Comparison of ENCODE assay signal across 13 cellular contexts in the genomic region with DNA sequence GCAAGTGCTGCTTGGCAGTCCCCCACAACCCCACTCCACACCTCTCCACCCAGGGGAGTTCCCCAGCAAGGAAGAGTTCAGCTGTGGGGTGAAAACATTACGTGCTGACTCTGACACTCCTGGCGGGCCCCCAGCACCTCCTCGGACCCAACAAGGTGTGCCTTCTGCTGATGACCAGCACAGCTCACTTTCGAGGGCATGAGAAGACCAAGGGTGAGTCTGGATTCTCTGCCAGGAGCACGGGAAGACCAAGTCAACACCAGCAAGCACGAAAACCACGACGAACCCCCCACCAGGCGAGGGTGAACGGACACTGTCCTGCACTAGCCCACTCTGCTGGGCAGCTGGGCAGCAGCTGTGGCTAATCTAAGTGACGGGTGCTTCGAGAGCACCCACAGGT. TPM values are rescaled to one million over a fixed set of nuclear protein-coding genes. Genes with fewer than 3 reads are reported as not detected.
A peak's percentile ranks its signal among the peaks of the same experiment; 100 is the strongest.
DNase-seq lines count a peak whose midpoint lies in the region; ATAC-seq, FAIRE-seq and TF ChIP-seq lines count a peak whose summit lies in the region.
"Had no signal": no experiment of that assay in that cellular context is flagged by ENCODE, and none has a peak within 500 bp of the region (broad histone marks: within the 10 kb centered on the region; RNA-seq: fewer than 3 reads in every experiment).

No MANE protein-coding gene starts in this region.

- TF ChIP-seq EP300 in HepG2 (IDR thresholded peaks at IDR 0.05; ENCODE audit: low read depth in 2 of 2, low read length in 2 of 2) (no peak), HepG2 (CRISPR knock-in tag; IDR thresholded peaks at IDR 0.05; ENCODE audit: borderline replicate concordance) (no peak)

- no peaks in the 10 kb centered on the region for H3K9me3 Mint-ChIP-seq in GM23338
- no peaks in the 10 kb centered on the region for H3K9me3 Mint-ChIP-seq in activated CD8-positive, alpha-beta T cell treated with anti-CD3 and anti-CD28 coated beads, Interleukin-2, amount 10 ng/mL, durations not matched to agents 7 days and 5 days (ENCODE audit: insufficient read depth)

- H3K4me2 ChIP-seq in GM23338 (peak overlapping the region; percentile 93), HepG2 (ENCODE audit: low read depth, low read length) (peak overlapping the region; percentile 70)

- peaks cover 6% of the 10 kb centered on the region for H3K4me1 ChIP-seq in A673 (ENCODE audit: insufficient read depth, low read length, poor library complexity, severe bottlenecking)
- no peaks in the 10 kb centered on the region; the same call in 1 of the 2 replicates for H3K4me1 ChIP-seq in GM23338 (ENCODE audit: insufficient read depth)
- peaks cover 26% of the 10 kb centered on the region for H3K4me1 ChIP-seq in HepG2 (ENCODE audit: insufficient read depth, low read length)

- H3F3A ChIP-seq in GM23338 (replicated peaks; ENCODE audit: low read depth): peaks cover 6% of the 10 kb centered on the region; the same call in 1 of the 2 replicates

- DNase-seq in A673 (ENCODE audit: low spot score): no peak
- DNase-seq in GM23338 (ENCODE audit: low spot score): no peak
- DNase-seq in activated CD8-positive, alpha-beta T cell treated with anti-CD3 and anti-CD28 coated beads, Interleukin-2, amount 10 ng/mL, durations not matched to agents 7 days and 5 days: no peak
- no peak for DNase-seq in HepG2 (ENCODE audit: low spot score)
- no peak for DNase-seq in NCI-H146 (lab: John Stamatoyannopoulos, UW)
- no peak for DNase-seq in G401 (ENCODE audit: low spot score)
- no peak for DNase-seq in iPS-NIHi7 (ENCODE audit: extremely low spot score)
- DNase-seq: effector CD8-positive, alpha-beta T cell; NCI-H524 treated with DMSO at 0.1 percent for 48 hours; stimulated activated CD4-positive, alpha-beta T cell treated with anti-CD3 and anti-CD28 coated beads, Interleukin-4, amount 100 ng/mL, for 24 hours had no signal

- H3K36me3 Mint-ChIP-seq in GM23338 (ENCODE audit: low read depth): no peaks in the 10 kb centered on the region; the same call in 2 of the 3 replicates
- H3K36me3 Mint-ChIP-seq in activated CD8-positive, alpha-beta T cell treated with anti-CD3 and anti-CD28 coated beads, Interleukin-2, amount 10 ng/mL, durations not matched to agents 7 days and 5 days (ENCODE audit: low read depth): peaks cover 27% of the 10 kb centered on the region

- CTCF ChIA-PET in A673 (lab: Charles Lee): no interaction called here
- CTCF ChIA-PET in activated CD8-positive, alpha-beta T cell treated with anti-CD3 and anti-CD28 coated beads, Interleukin-2, amount 10 ng/mL, durations not matched to agents 7 days and 5 days (lab: Charles Lee): interaction anchor here (0.6 to 1.0 kb wide), 2 partner anchors 114 to 125 kb away, joined by 3 read pairs; no protein-coding TSS in a partner anchor
- CTCF ChIA-PET in HepG2 (lab: Yijun Ruan, JAX; ENCODE audit: low intra/inter-chr PET ratio, low total read pairs): no interaction called here

- no peak for TF ChIP-seq POLR2A in HepG2 (IDR thresholded peaks at IDR 0.05; ENCODE audit: insufficient read depth in 1 of 2, low read depth in 2 of 2, low read length in 2 of 2)

- H3K4me3 ChIP-seq in A673 (ENCODE audit: low read depth, low read length, poor library complexity, severe bottlenecking) (peak overlapping the region; percentile 99), GM23338 (peak overlapping the region; percentile 87; the same call in 1 of the 2 replicates), HepG2 (replicated peaks in 1 of 3; ENCODE audit: insufficient read depth in 1 of 3, low read depth in 2 of 3, low read length in 3 of 3) (peak overlapping the region in 1 of 3 experiments; percentile 82; a peak in 2 of 6 replicates)

- no peak for TF ChIP-seq CTCF in A673 (conservative IDR thresholded peaks at IDR 0.05; ENCODE audit: low read depth, low read length)
- no peak for TF ChIP-seq CTCF in GM23338 (conservative IDR thresholded peaks at IDR 0.05; ENCODE audit: low read depth in 2 of 2)
- TF ChIP-seq CTCF in HepG2 (CRISPR knock-in tag; IDR thresholded peaks at IDR 0.05): no peak

- no peaks in the 10 kb centered on the region for H3K27me3 ChIP-seq in A673 (replicated peaks; ENCODE audit: insufficient read depth, low read depth, low read length, poor library complexity)
- no peaks in the 10 kb centered on the region for H3K27me3 ChIP-seq in GM23338 (ENCODE audit: insufficient read depth)
- H3K27me3 ChIP-seq in HepG2 (ENCODE audit: control insufficient read depth in 1 of 2, insufficient read depth in 2 of 2, low read length in 2 of 2): no peaks in the 10 kb centered on the region
- H3K27me3 ChIP-seq: neutrophil had no signal

- no peak overlapping the region for H3K27ac Mint-ChIP-seq in GM23338
- peak overlapping the region; percentile 85 for H3K27ac Mint-ChIP-seq in activated CD8-positive, alpha-beta T cell treated with anti-CD3 and anti-CD28 coated beads, Interleukin-2, amount 10 ng/mL, durations not matched to agents 7 days and 5 days

- TF ChIP-seq RAD21 in HepG2 (CRISPR knock-in tag; IDR thresholded peaks at IDR 0.05): no peak

- no peak for FAIRE-seq in HepG2 (lab: Jason Lieb, UNC)
- FAIRE-seq: D721Med had no signal

- peaks cover 11% of the 10 kb centered on the region for H3K27me3 Mint-ChIP-seq in GM23338 (ENCODE audit: insufficient read depth, low read depth, poor library complexity)
- no peaks in the 10 kb centered on the region for H3K27me3 Mint-ChIP-seq in activated CD8-positive, alpha-beta T cell treated with anti-CD3 and anti-CD28 coated beads, Interleukin-2, amount 10 ng/mL, durations not matched to agents 7 days and 5 days (ENCODE audit: low read depth)

- BruUV-seq in A673 (replicated peaks; lab: Mats Ljungman, UMichigan) (no TSS peak), HepG2 (replicated peaks; lab: Mats Ljungman, UMichigan) (TSS peak; percentile 60)

- POLR2A ChIA-PET in A673 (lab: Charles Lee; ENCODE audit: low non-redundant PET): interaction anchor here (0.6 kb wide), 1 partner anchor 1502 kb away, joined by 7 read pairs; no protein-coding TSS in a partner anchor
- POLR2A ChIA-PET in activated CD8-positive, alpha-beta T cell treated with anti-CD3 and anti-CD28 coated beads, Interleukin-2, amount 10 ng/mL, durations not matched to agents 7 days and 5 days (lab: Charles Lee): interaction anchor here (0.7 kb wide), 1 partner anchor 9 kb away, joined by 4 read pairs; no protein-coding TSS in a partner anchor
- POLR2A ChIA-PET in HepG2 (lab: Yijun Ruan, JAX): interaction anchor here (2.1 kb wide), 1 partner anchor 35 kb away, joined by 4 read pairs; no protein-coding TSS in a partner anchor

- H3K9me2 ChIP-seq in GM23338 (ENCODE audit: insufficient read depth): no peaks in the 10 kb centered on the region

- H2AFZ ChIP-seq in GM23338 (no peak overlapping the region), HepG2 (ENCODE audit: low read length) (no peak overlapping the region)

- intact Hi-C loops in A673 (cut with micrococcal nuclease; ENCODE audit: unreplicated experiment) (loop anchor here (5.0 kb wide), 1 partner anchor 150 kb away; no protein-coding TSS in a partner anchor), HepG2 (cut with micrococcal nuclease; ENCODE audit: unreplicated experiment) (no loop called here)

- H3K4me3 Mint-ChIP-seq in GM23338: peak overlapping the region; percentile 85
- H3K4me3 Mint-ChIP-seq in activated CD8-positive, alpha-beta T cell treated with anti-CD3 and anti-CD28 coated beads, Interleukin-2, amount 10 ng/mL, durations not matched to agents 7 days and 5 days: peak overlapping the region; percentile 81

- H3K27ac ChIP-seq in A673 (ENCODE audit: low read depth, low read length, poor library complexity, severe bottlenecking): no peak overlapping the region
- H3K27ac ChIP-seq in GM23338 (ENCODE audit: low read depth): no peak overlapping the region
- H3K27ac ChIP-seq in HepG2 (ENCODE audit: extremely low read length, insufficient read depth, low read length): no peak overlapping the region
- H3K27ac ChIP-seq: neutrophil had no signal

- H3K9ac ChIP-seq in HepG2 (ENCODE audit: insufficient read depth, low read depth, low read length): no peak overlapping the region; the same call in 1 of the 2 replicates

- in situ Hi-C loops in HepG2 (cut with HindIII; ENCODE audit: extremely low pct_ligation_motif_present, low pct_unique_long_range_greater_than_20kb): no loop called here
- in situ Hi-C loops in G401 (cut with HindIII; ENCODE audit: low sequenced_read_pairs): loop anchor here (25.0 kb wide), 1 partner anchor 130 kb away; no protein-coding TSS in a partner anchor

- H3K36me3 ChIP-seq in A673 (ENCODE audit: insufficient read depth, low read length, poor library complexity, severe bottlenecking): peaks cover 14% of the 10 kb centered on the region
- H3K36me3 ChIP-seq in GM23338 (ENCODE audit: insufficient read depth): no peaks in the 10 kb centered on the region
- peaks cover 4 to 25% of the 10 kb centered on the region in 2 experiments; a peak in 4 of 5 replicates for H3K36me3 ChIP-seq in HepG2 (replicated peaks in 1 of 2; ENCODE audit: control insufficient read depth in 1 of 2, insufficient read depth in 2 of 2, low read length in 2 of 2)

- WGBS in HepG2 (ENCODE audit: low lambda C conversion rate): 96% methylated on average over 9 of the region's 12 CpGs

- ATAC-seq in GM23338: no peak
- ATAC-seq in activated CD8-positive, alpha-beta T cell treated with anti-CD3 and anti-CD28 coated beads, Interleukin-2, amount 10 ng/mL, durations not matched to agents 7 days and 5 days: no peak
- ATAC-seq in HepG2: no peak
- no peak for ATAC-seq in HG02981 (IDR thresholded peaks at IDR 0.05; ENCODE audit: unreplicated experiment)

- H3K4me1 Mint-ChIP-seq in GM23338: no peaks in the 10 kb centered on the region; the same call in 2 of the 3 replicates
- peaks cover 27% of the 10 kb centered on the region for H3K4me1 Mint-ChIP-seq in activated CD8-positive, alpha-beta T cell treated with anti-CD3 and anti-CD28 coated beads, Interleukin-2, amount 10 ng/mL, durations not matched to agents 7 days and 5 days (ENCODE audit: low read depth)

- H3K9me3 ChIP-seq in A673 (ENCODE audit: low read depth, low read length, poor library complexity, severe bottlenecking) (no peaks in the 10 kb centered on the region), HepG2 (ENCODE audit: low read length) (no peaks in the 10 kb centered on the region)
- H3K9me3 ChIP-seq: neutrophil had no signal

- H3K79me2 ChIP-seq in GM23338 (replicated peaks; ENCODE audit: insufficient read depth): peaks cover 17% of the 10 kb centered on the region
- peaks cover 10% of the 10 kb centered on the region for H3K79me2 ChIP-seq in HepG2 (ENCODE audit: insufficient read depth, low read length)

- H4K20me1 ChIP-seq in GM23338 (replicated peaks; ENCODE audit: insufficient read depth): no peaks in the 10 kb centered on the region; the same call in 1 of the 2 replicates
- H4K20me1 ChIP-seq in HepG2 (ENCODE audit: insufficient read depth, low read length): no peaks in the 10 kb centered on the region

RNA-seq across cellular contexts. Expression of gene ALG12, which starts 1.4 kb away (rescaled TPM):
- total RNA-seq in A673 (2021): 18.6 and 19.8 TPM in 2 replicates
- total RNA-seq in GM23338 (2014; rRNA removed; shearing (Covaris generic)): 23.3 and 26.9 TPM in 2 replicates
- 18.7 and 21.8 TPM in 2 replicates for polyA plus RNA-seq in GM23338 (2016; fragmentation: Nextera tagmentation; extraction: Ambion mirVana)
- 10 to 100 TPM; 16.3 to 17.4 TPM for total RNA-seq in activated CD8-positive, alpha-beta T cell treated with anti-CD3 and anti-CD28 coated beads, Interleukin-2, amount 10 ng/mL, durations not matched to agents 7 days and 5 days
- total RNA-seq in HepG2 (2016; rRNA removed; fragmentation: Illumina TruSeq; extraction: Trizol): 6.6 and 15.8 TPM in 2 replicates
- total RNA-seq in HepG2 (2016; cell fraction: cytosol; rRNA removed; fragmentation: Illumina TruSeq; extraction: Trizol; ENCODE audit: low read depth): 1.5 and 3.0 TPM in 2 replicates
- total RNA-seq in HepG2 (2016; cell fraction: insoluble cytoplasmic fraction; rRNA removed; fragmentation: Illumina TruSeq; extraction: Trizol): 6.8 and 15.6 TPM in 2 replicates
- 6.4 and 10.5 TPM in 2 replicates for total RNA-seq in HepG2 (2016; cell fraction: membrane; rRNA removed; fragmentation: Illumina TruSeq; extraction: Trizol)
- 10.6 and 14.2 TPM in 2 replicates for total RNA-seq in HepG2 (2016; cell fraction: nucleus; rRNA removed; fragmentation: Illumina TruSeq; extraction: Trizol)
- 7.8 and 9.5 TPM in 2 replicates for polyA plus RNA-seq in HepG2 (2011; rRNA removed)
- polyA plus RNA-seq in HepG2 (2011; cell fraction: cytosol; rRNA removed): 5.9 and 6.1 TPM in 2 replicates
- 25.1 and 26.7 TPM in 2 replicates for polyA plus RNA-seq in HepG2 (2011; cell fraction: nucleus; rRNA removed)
- 9.4 and 10.0 TPM in 2 replicates for polyA plus RNA-seq in HepG2 (2012)
- 2.9 and 3.3 TPM in 2 replicates for polyA plus RNA-seq in HepG2 (2016; cell fraction: cytosol; fragmentation: Illumina TruSeq; extraction: Trizol; ENCODE audit: low read depth)
- polyA plus RNA-seq in HepG2 (2016; cell fraction: insoluble cytoplasmic fraction; fragmentation: Illumina TruSeq; extraction: Trizol; ENCODE audit: low read depth): 6.1 and 6.8 TPM in 2 replicates
- polyA plus RNA-seq in HepG2 (2016; cell fraction: membrane; fragmentation: Illumina TruSeq; extraction: Trizol; ENCODE audit: low read depth): 5.6 and 6.9 TPM in 2 replicates
- polyA plus RNA-seq in HepG2 (2016; cell fraction: nucleus; fragmentation: Illumina TruSeq; extraction: Trizol; ENCODE audit: insufficient read depth, low read depth): 26.3 and 30.4 TPM in 2 replicates
- 5.8 and 12.8 TPM in 2 replicates for polyA minus RNA-seq in HepG2 (2011; rRNA and poly(A)+ RNA removed; ENCODE audit: low replicate concordance)
- polyA minus RNA-seq in HepG2 (2011; cell fraction: cytosol; rRNA and poly(A)+ RNA removed): 5.7 and 7.1 TPM in 2 replicates
- 3.4 and 4.5 TPM in 2 replicates for polyA minus RNA-seq in HepG2 (2011; cell fraction: nucleus; rRNA and poly(A)+ RNA removed)
- total RNA-seq in G401 (2014; rRNA removed; shearing (Covaris generic)): 23.8 and 24.1 TPM in 2 replicates

RNA-seq across cellular contexts. Expression of gene CRELD2, which starts 1.6 kb away (rescaled TPM):
- 54.1 and 54.7 TPM in 2 replicates for total RNA-seq in A673 (2021)
- 34.4 and 35.7 TPM in 2 replicates for total RNA-seq in GM23338 (2014; rRNA removed; shearing (Covaris generic))
- 47.7 and 49.4 TPM in 2 replicates for polyA plus RNA-seq in GM23338 (2016; fragmentation: Nextera tagmentation; extraction: Ambion mirVana)
- 10 to 100 TPM; 58.0 to 58.1 TPM for total RNA-seq in activated CD8-positive, alpha-beta T cell treated with anti-CD3 and anti-CD28 coated beads, Interleukin-2, amount 10 ng/mL, durations not matched to agents 7 days and 5 days
- 19.6 and 44.7 TPM in 2 replicates for total RNA-seq in HepG2 (2016; rRNA removed; fragmentation: Illumina TruSeq; extraction: Trizol)
- total RNA-seq in HepG2 (2016; cell fraction: cytosol; rRNA removed; fragmentation: Illumina TruSeq; extraction: Trizol; ENCODE audit: low read depth): 22.4 and 24.2 TPM in 2 replicates
- 18.8 and 46.8 TPM in 2 replicates for total RNA-seq in HepG2 (2016; cell fraction: insoluble cytoplasmic fraction; rRNA removed; fragmentation: Illumina TruSeq; extraction: Trizol)
- total RNA-seq in HepG2 (2016; cell fraction: membrane; rRNA removed; fragmentation: Illumina TruSeq; extraction: Trizol): 27.6 and 29.9 TPM in 2 replicates
- 35.5 and 40.6 TPM in 2 replicates for total RNA-seq in HepG2 (2016; cell fraction: nucleus; rRNA removed; fragmentation: Illumina TruSeq; extraction: Trizol)
- 17.2 and 20.2 TPM in 2 replicates for polyA plus RNA-seq in HepG2 (2011; rRNA removed)
- polyA plus RNA-seq in HepG2 (2011; cell fraction: cytosol; rRNA removed): 16.7 and 25.6 TPM in 2 replicates
- polyA plus RNA-seq in HepG2 (2011; cell fraction: nucleus; rRNA removed): 44.2 and 48.8 TPM in 2 replicates
- 9.4 and 10.2 TPM in 2 replicates for polyA plus RNA-seq in HepG2 (2012)
- polyA plus RNA-seq in HepG2 (2016; cell fraction: cytosol; fragmentation: Illumina TruSeq; extraction: Trizol; ENCODE audit: low read depth): 25.8 and 29.9 TPM in 2 replicates
- 22.7 and 25.1 TPM in 2 replicates for polyA plus RNA-seq in HepG2 (2016; cell fraction: insoluble cytoplasmic fraction; fragmentation: Illumina TruSeq; extraction: Trizol; ENCODE audit: low read depth)
- polyA plus RNA-seq in HepG2 (2016; cell fraction: membrane; fragmentation: Illumina TruSeq; extraction: Trizol; ENCODE audit: low read depth): 26.9 and 27.0 TPM in 2 replicates
- polyA plus RNA-seq in HepG2 (2016; cell fraction: nucleus; fragmentation: Illumina TruSeq; extraction: Trizol; ENCODE audit: insufficient read depth, low read depth): 89.1 and 100 TPM in 2 replicates
- 6.9 and 14.7 TPM in 2 replicates for polyA minus RNA-seq in HepG2 (2011; rRNA and poly(A)+ RNA removed; ENCODE audit: low replicate concordance)
- polyA minus RNA-seq in HepG2 (2011; cell fraction: cytosol; rRNA and poly(A)+ RNA removed): 4.4 and 5.2 TPM in 2 replicates
- 4.5 and 4.7 TPM in 2 replicates for polyA minus RNA-seq in HepG2 (2011; cell fraction: nucleus; rRNA and poly(A)+ RNA removed)
- 85.5 and 121 TPM in 2 replicates for total RNA-seq in G401 (2014; rRNA removed; shearing (Covaris generic))

RNA-seq across cellular contexts. Expression of gene PIM3, which starts 43.7 kb away (rescaled TPM):
- total RNA-seq in A673 (2021) (70.9 and 71.3 TPM in 2 replicates), HepG2 (2016; rRNA removed; fragmentation: Illumina TruSeq; extraction: Trizol) (18.2 and 31.2 TPM in 2 replicates)
- 30.6 and 37.3 TPM in 2 replicates for total RNA-seq in GM23338 (2014; rRNA removed; shearing (Covaris generic))
- polyA plus RNA-seq in GM23338 (2016; fragmentation: Nextera tagmentation; extraction: Ambion mirVana) (17.7 and 18.8 TPM in 2 replicates), HepG2 (2011; rRNA removed) (21.6 and 24.1 TPM in 2 replicates)
- total RNA-seq in activated CD8-positive, alpha-beta T cell treated with anti-CD3 and anti-CD28 coated beads, Interleukin-2, amount 10 ng/mL, durations not matched to agents 7 days and 5 days: 10 to 100 TPM; 45.1 to 45.7 TPM
- total RNA-seq in HepG2 (2016; cell fraction: cytosol; rRNA removed; fragmentation: Illumina TruSeq; extraction: Trizol; ENCODE audit: low read depth): 12.4 and 12.6 TPM in 2 replicates
- total RNA-seq in HepG2 (2016; cell fraction: insoluble cytoplasmic fraction; rRNA removed; fragmentation: Illumina TruSeq; extraction: Trizol): 17.3 and 32.7 TPM in 2 replicates
- 27.1 and 31.2 TPM in 2 replicates for total RNA-seq in HepG2 (2016; cell fraction: membrane; rRNA removed; fragmentation: Illumina TruSeq; extraction: Trizol)
- 24.6 and 30.5 TPM in 2 replicates for total RNA-seq in HepG2 (2016; cell fraction: nucleus; rRNA removed; fragmentation: Illumina TruSeq; extraction: Trizol)
- polyA plus RNA-seq in HepG2 (2011; cell fraction: cytosol; rRNA removed): 21.4 and 47.8 TPM in 2 replicates
- polyA plus RNA-seq in HepG2 (2011; cell fraction: nucleus; rRNA removed): 121 and 136 TPM in 2 replicates
- 22.6 and 36.4 TPM in 2 replicates for polyA plus RNA-seq in HepG2 (2012)
- 7.3 and 9.3 TPM in 2 replicates for polyA plus RNA-seq in HepG2 (2016; cell fraction: cytosol; fragmentation: Illumina TruSeq; extraction: Trizol; ENCODE audit: low read depth)
- 21.4 and 25.4 TPM in 2 replicates for polyA plus RNA-seq in HepG2 (2016; cell fraction: insoluble cytoplasmic fraction; fragmentation: Illumina TruSeq; extraction: Trizol; ENCODE audit: low read depth)
- 17.2 and 17.8 TPM in 2 replicates for polyA plus RNA-seq in HepG2 (2016; cell fraction: membrane; fragmentation: Illumina TruSeq; extraction: Trizol; ENCODE audit: low read depth)
- 62.7 and 63.0 TPM in 2 replicates for polyA plus RNA-seq in HepG2 (2016; cell fraction: nucleus; fragmentation: Illumina TruSeq; extraction: Trizol; ENCODE audit: insufficient read depth, low read depth)
- polyA minus RNA-seq in HepG2 (2011; rRNA and poly(A)+ RNA removed; ENCODE audit: low replicate concordance): 8.8 and 50.3 TPM in 2 replicates
- 23.0 and 37.5 TPM in 2 replicates for polyA minus RNA-seq in HepG2 (2011; cell fraction: cytosol; rRNA and poly(A)+ RNA removed)
- 17.0 and 22.8 TPM in 2 replicates for polyA minus RNA-seq in HepG2 (2011; cell fraction: nucleus; rRNA and poly(A)+ RNA removed)
- 106 and 157 TPM in 2 replicates for total RNA-seq in G401 (2014; rRNA removed; shearing (Covaris generic))
